Comparison of ENCODE assay signal across 7 cellular contexts in the genomic region with DNA sequence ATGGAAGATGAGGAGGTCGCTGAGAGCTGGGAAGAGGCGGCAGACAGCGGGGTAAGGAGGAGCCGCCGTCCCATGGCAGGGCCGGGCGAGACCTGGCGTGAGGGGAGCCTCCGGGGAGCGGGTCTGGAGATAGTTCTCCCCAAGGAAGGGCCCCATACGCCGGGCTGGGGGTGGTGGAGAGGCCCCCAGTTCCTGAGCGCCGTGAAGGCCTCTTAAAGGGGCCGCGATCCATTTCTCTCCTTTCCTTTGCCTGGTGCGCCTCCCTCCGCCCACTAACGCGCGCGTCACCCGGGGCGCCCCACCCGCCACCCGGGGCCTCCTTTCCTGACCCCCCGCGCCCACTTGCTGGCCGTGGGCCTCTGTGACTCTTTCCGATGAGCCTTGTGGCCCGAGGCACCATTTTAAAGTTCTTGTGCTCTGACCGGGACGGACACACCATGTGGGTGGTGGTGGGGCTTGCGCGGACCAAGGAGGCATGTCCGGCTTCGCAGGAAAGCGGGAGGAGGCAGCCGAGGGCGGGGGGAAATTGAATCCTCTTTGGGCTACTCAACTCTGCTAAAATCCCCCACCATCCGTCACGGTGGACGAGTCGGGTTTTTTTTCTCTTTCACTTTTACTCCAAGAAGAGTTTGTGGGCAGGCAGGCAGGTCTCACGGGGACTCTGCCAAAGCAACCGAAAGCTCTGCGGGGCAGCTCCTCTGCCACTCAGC. TPM values are rescaled to one million over a fixed set of nuclear protein-coding genes. Genes with fewer than 3 reads are reported as not detected.
A peak's percentile ranks its signal among the peaks of the same experiment; 100 is the strongest.
DNase-seq lines count a peak whose midpoint lies in the region; ATAC-seq and TF ChIP-seq lines count a peak whose summit lies in the region.

No MANE protein-coding gene starts in this region.

- peaks cover 70% of the 10 kb centered on the region for H3K4me1 ChIP-seq in body of pancreas
- peaks cover 11% of the 10 kb centered on the region for H3K4me1 ChIP-seq in iPS-20b (ENCODE audit: insufficient read depth, low read length)

- no peaks in the 10 kb centered on the region for H3K9me3 ChIP-seq in body of pancreas
- no peaks in the 10 kb centered on the region for H3K9me3 ChIP-seq in iPS-20b (ENCODE audit: insufficient read depth, low read depth, low read length)

- H3K4me3 ChIP-seq in GM12875 (ENCODE audit: low read depth, low read length) (peak overlapping the region; percentile 87), HFF-Myc (replicated peaks; ENCODE audit: low read depth, low read length) (peak overlapping the region; percentile 67), body of pancreas (peak overlapping the region; percentile 66 to 73), iPS-20b (ENCODE audit: low read length) (peak overlapping the region; percentile 87), skin epidermis (peak overlapping the region; percentile 69 to 84 (median 74))

- peak; percentile 69 for ATAC-seq in body of pancreas

- 0% methylated on average over 19 to 47 of the region's 47 CpGs for WGBS in body of pancreas, 2 donors

- H3K9ac ChIP-seq in iPS-20b (ENCODE audit: low read depth, low read length): peak overlapping the region; percentile 92

- H3K27me3 ChIP-seq in body of pancreas: no peaks in the 10 kb centered on the region
- H3K27me3 ChIP-seq in iPS-20b (ENCODE audit: insufficient read depth, low read length): no peaks in the 10 kb centered on the region; the same call in 1 of the 2 replicates

- H3K27ac ChIP-seq in body of pancreas (peak overlapping the region; percentile 92 to 94 (median 93)), iPS-20b (ENCODE audit: low read length) (peak overlapping the region; percentile 69), skin epidermis (peak overlapping the region; percentile 75 to 99 (median 96))

- intact Hi-C loops in body of pancreas (cut with DNase I): no loop called here

- peak in 2 of 3 donors; percentile 83 to 93 for TF ChIP-seq POLR2A in body of pancreas (IDR thresholded peaks at IDR 0.05)

- TF ChIP-seq CTCF in GM12875 (IDR thresholded peaks at IDR 0.05; ENCODE audit: borderline replicate concordance, insufficient read depth, low read depth, low read length) (no peak), HFF-Myc (IDR thresholded peaks at IDR 0.05; ENCODE audit: low read depth, low read length, missing control alignments) (no peak), body of pancreas (IDR thresholded peaks at IDR 0.05) (peak in 2 of 7 experiments; percentile 9 to 20)

- peak; percentile 40 for DNase-seq in HFF-Myc (ENCODE audit: extremely low read depth, low read depth)
- peak; percentile 76 for DNase-seq in NCI-H1092 (lab: John Stamatoyannopoulos, UW)
- DNase-seq in T1000 (lab: John Stamatoyannopoulos, UW): peak; percentile 89
- peak in 3 of 4 donors; percentile 77 to 84 (median 80) for DNase-seq in body of pancreas

- H3K36me3 ChIP-seq in body of pancreas (replicated peaks in 1 of 2; ENCODE audit: insufficient read depth in 1 of 2, low read depth in 2 of 2) (no peaks in the 10 kb centered on the region), iPS-20b (ENCODE audit: insufficient read depth, low read depth, low read length) (peaks cover under 1% of the 10 kb centered on the region)

RNA-seq across cellular contexts. Expression of gene SZRD1, which starts 0.4 kb away (rescaled TPM):
- 10 to 100 TPM; 26.4 to 29.8 TPM for total RNA-seq in body of pancreas

RNA-seq across cellular contexts. Expression of gene FBXO42, which starts 15.1 kb away (rescaled TPM):
- total RNA-seq in body of pancreas: 10 to 100 TPM; 11.9 to 33.6 TPM

Comparison
In these comparisons a context has a peak if more than half of its experiments do, and no peak if none do; other contexts are left out.
1. Peak in every context shown above with its lines: DNase-seq, ATAC-seq, H3K4me3 ChIP-seq and H3K27ac ChIP-seq.